ENCODE assay signal across 17 cellular contexts in the genomic region with DNA sequence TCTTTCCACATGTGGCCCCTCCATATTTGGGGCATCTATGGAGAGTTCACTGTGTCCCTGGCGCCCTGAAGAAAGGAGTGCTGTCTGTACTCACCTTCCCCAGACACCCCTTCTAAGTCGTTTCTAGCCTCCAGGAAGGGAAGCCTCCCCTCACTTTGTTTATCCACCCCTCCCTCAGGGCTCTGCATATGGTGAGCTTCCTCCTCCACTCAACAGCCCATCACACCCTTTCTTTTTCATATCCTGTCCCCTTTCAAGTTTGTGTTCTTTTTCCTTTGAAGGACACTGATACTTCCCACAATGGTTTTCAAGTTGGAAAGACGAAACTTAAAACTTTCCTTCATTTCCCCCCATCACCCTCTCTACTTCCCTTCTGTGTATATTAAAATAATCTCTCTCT.
DNase-seq lines count a peak whose midpoint lies in the region; ATAC-seq, FAIRE-seq and TF ChIP-seq lines count a peak whose summit lies in the region.
"Had no signal": no experiment of that assay in that cellular context is flagged by ENCODE, and none has a peak within 500 bp of the region (broad histone marks: within the 10 kb centered on the region; RNA-seq: fewer than 3 reads in every experiment).

No MANE protein-coding gene starts in this region.

- no peak overlapping the region for H4K8ac ChIP-seq in H1 (ENCODE audit: extremely low read depth, insufficient read depth, low read length)

- H2BK120ac ChIP-seq in H1 (replicated peaks; ENCODE audit: low read depth, low read length), result no peak overlapping the region

- no peak overlapping the region for H2BK20ac ChIP-seq in H1 (ENCODE audit: low read length)

- peak overlapping the region; percentile 38; the same call in 1 of the 2 replicates for H3K4me2 ChIP-seq in BLaER1
- H3K4me2 ChIP-seq in H1 (ENCODE audit: insufficient read depth in 1 of 2, low read depth in 2 of 2, low read length in 2 of 2), result no peak overlapping the region

- H2BK12ac ChIP-seq in H1 (ENCODE audit: low read depth, low read length), result no peak overlapping the region

- POLR2A ChIA-PET in H1 (lab: Charles Lee; ENCODE audit: partially characterized antibody), result no interaction called here
- POLR2A ChIA-PET in activated CD8-positive, alpha-beta T cell treated with anti-CD3 and anti-CD28 coated beads, Interleukin-2, amount 10 ng/mL, durations not matched to agents 7 days and 5 days (lab: Charles Lee), result no interaction called here

- ATAC-seq in activated CD8-positive, alpha-beta T cell treated with anti-CD3 and anti-CD28 coated beads, Interleukin-2, amount 10 ng/mL, durations not matched to agents 7 days and 5 days, result no peak

- intact Hi-C loops in adrenal gland (cut with DNase I), result no loop called here

- H2AK5ac ChIP-seq in H1 (ENCODE audit: low read depth, low read length), result no peak overlapping the region

- 58% methylated on average over 3 of the region's 3 CpGs; no CpG with 5 or more reads in 1 of the 2 experiments for WGBS in H1 (ENCODE audit: extremely low coverage in 1 of 2, insufficient coverage in 1 of 2, insufficient read length in 1 of 2, insufficient replicate concordance in 2 of 2, low coverage in 1 of 2, low lambda C conversion rate in 2 of 2, missing lambda C conversion rate in 1 of 2), 2 experiments
- 44 to 50% (median 47%) methylated on average over 3 of the region's 3 CpGs for WGBS in adrenal gland, 4 donors

- H4K91ac ChIP-seq in H1 (replicated peaks; ENCODE audit: insufficient read length, low read length), result no peak overlapping the region

- H3K36me3 ChIP-seq in BLaER1, result no peaks in the 10 kb centered on the region
- no peaks in the 10 kb centered on the region for H3K36me3 ChIP-seq in H1 (ENCODE audit: control insufficient read depth in 2 of 4, insufficient read depth in 4 of 4, low read length in 3 of 4)
- no peaks in the 10 kb centered on the region for H3K36me3 ChIP-seq in adrenal gland (replicated peaks in 1 of 2)
- H3K36me3 ChIP-seq: HAP-1 had no signal

- H4K5ac ChIP-seq in H1 (ENCODE audit: insufficient read length, low read depth, low read length), result no peak overlapping the region

- TF ChIP-seq CTCF in H1 (IDR thresholded peaks at IDR 0.05; ENCODE audit: control extremely low read depth in 1 of 3, insufficient read depth in 1 of 3, low read depth in 1 of 3, low read length in 3 of 3), result no peak
- TF ChIP-seq CTCF in nephron progenitor cell (IDR thresholded peaks at IDR 0.05), result no peak
- no peak for TF ChIP-seq CTCF in adrenal gland (IDR thresholded peaks at IDR 0.05)

- peaks cover 7% of the 10 kb centered on the region for H3K27me3 Mint-ChIP-seq in nephron progenitor cell (ENCODE audit: low read depth, poor library complexity)
- H3K27me3 Mint-ChIP-seq in activated CD8-positive, alpha-beta T cell treated with anti-CD3 and anti-CD28 coated beads, Interleukin-2, amount 10 ng/mL, durations not matched to agents 7 days and 5 days (ENCODE audit: low read depth), result no peaks in the 10 kb centered on the region

- no peak for TF ChIP-seq POLR2A in H1 (IDR thresholded peaks at IDR 0.05; ENCODE audit: control extremely low read depth in 1 of 2, low read depth in 2 of 2, low read length in 2 of 2)
- TF ChIP-seq POLR2A in adrenal gland (IDR thresholded peaks at IDR 0.05), result no peak

- no peak overlapping the region for H3K23ac ChIP-seq in H1 (ENCODE audit: insufficient read length)

- no peak overlapping the region for H3K56ac ChIP-seq in H1 (replicated peaks; ENCODE audit: insufficient read length, low read depth, low read length)

- H2BK15ac ChIP-seq in H1 (ENCODE audit: low read length), result no peak overlapping the region

- no peak for FAIRE-seq in H1 (lab: Jason Lieb, UNC)
- FAIRE-seq: G401.6, GM12891 had no signal

- no peaks in the 10 kb centered on the region for H3K79me1 ChIP-seq in H1 (ENCODE audit: low read depth, low read length)

- no peak for TF ChIP-seq RAD21 in H1 (IDR thresholded peaks at IDR 0.05 in 1 of 2, conservative IDR thresholded peaks at IDR 0.05 in 1 of 2; ENCODE audit: low read depth in 2 of 2, low read length in 2 of 2)

- peak overlapping the region; percentile 66; the same call in 1 of the 2 replicates for H2AFZ ChIP-seq in H1 (ENCODE audit: low read length)
- H2AFZ ChIP-seq: GM23248 had no signal

- H3K14ac ChIP-seq in H1 (ENCODE audit: insufficient read length), result no peak overlapping the region

- no peaks in the 10 kb centered on the region for H3K23me2 ChIP-seq in H1 (ENCODE audit: low read depth, low read length)

- TF ChIP-seq EP300 in H1 (IDR thresholded peaks at IDR 0.05; ENCODE audit: borderline replicate concordance in 1 of 2, low read depth in 2 of 2, low read length in 2 of 2), result no peak

- no peak overlapping the region for H3K4ac ChIP-seq in H1 (replicated peaks; ENCODE audit: insufficient read length, low read depth, low read length)

- H3K9me3 ChIP-seq in BLaER1 (no peaks in the 10 kb centered on the region), H1 (ENCODE audit: insufficient read depth in 2 of 2, low read depth in 1 of 2, low read length in 1 of 2) (no peaks in the 10 kb centered on the region), adrenal gland (replicated peaks in 1 of 3) (no peaks in the 10 kb centered on the region)
- H3K9me3 ChIP-seq: HAP-1 had no signal

- H4K20me1 ChIP-seq in BLaER1, result no peaks in the 10 kb centered on the region
- no peaks in the 10 kb centered on the region for H4K20me1 ChIP-seq in H1 (replicated peaks in 1 of 2; ENCODE audit: control insufficient read depth in 1 of 2, insufficient read depth in 2 of 2, low read length in 2 of 2)

- peaks cover 32% of the 10 kb centered on the region for H3K4me1 Mint-ChIP-seq in nephron progenitor cell
- H3K4me1 Mint-ChIP-seq in activated CD8-positive, alpha-beta T cell treated with anti-CD3 and anti-CD28 coated beads, Interleukin-2, amount 10 ng/mL, durations not matched to agents 7 days and 5 days (ENCODE audit: low read depth), result no peaks in the 10 kb centered on the region
- H3K4me1 Mint-ChIP-seq: CD4-positive, alpha-beta memory T cell had no signal

- H3K27ac ChIP-seq in BLaER1 (no peak overlapping the region), H1 (ENCODE audit: low read depth, low read length) (no peak overlapping the region), adrenal gland (no peak overlapping the region)
- H3K27ac ChIP-seq: 22Rv1, C4-2B, GM23248 had no signal

- H3K4me3 ChIP-seq in BLaER1 (no peak overlapping the region), H1 (ENCODE audit: extremely low read depth in 1 of 4, insufficient read depth in 2 of 4, low read depth in 3 of 4, low read length in 4 of 4) (no peak overlapping the region), adrenal gland (no peak overlapping the region)
- H3K4me3 ChIP-seq: GM23248, HAP-1 had no signal

- H3K18ac ChIP-seq in H1 (ENCODE audit: extremely low read depth, low read length), result no peak overlapping the region

- no peak overlapping the region for H2BK5ac ChIP-seq in H1 (ENCODE audit: low read depth, low read length)

- peak; percentile 25 for DNase-seq in KBM-7
- no peak for DNase-seq in H1 (ENCODE audit: low read depth in 1 of 2, low spot score in 2 of 2)
- DNase-seq in nephron progenitor cell, result no peak
- no peak for DNase-seq in NCI-H2171 treated with DMSO at 0.1 percent for 48 hours (lab: John Stamatoyannopoulos, UW)
- no peak for DNase-seq in adrenal gland
- no peak for DNase-seq in activated CD8-positive, alpha-beta T cell treated with anti-CD3 and anti-CD28 coated beads, Interleukin-2, amount 10 ng/mL, durations not matched to agents 7 days and 5 days
- DNase-seq: CD4-positive, alpha-beta memory T cell; DMS79; EL; GM23248; IMR-90 had no signal

- no peaks in the 10 kb centered on the region for H3K36me3 Mint-ChIP-seq in nephron progenitor cell (ENCODE audit: low read depth)
- no peaks in the 10 kb centered on the region for H3K36me3 Mint-ChIP-seq in activated CD8-positive, alpha-beta T cell treated with anti-CD3 and anti-CD28 coated beads, Interleukin-2, amount 10 ng/mL, durations not matched to agents 7 days and 5 days (ENCODE audit: low read depth)
- H3K36me3 Mint-ChIP-seq: CD4-positive, alpha-beta memory T cell had no signal

- CTCF ChIA-PET in H1 (lab: Charles Lee; ENCODE audit: partially characterized antibody), result no interaction called here
- CTCF ChIA-PET in activated CD8-positive, alpha-beta T cell treated with anti-CD3 and anti-CD28 coated beads, Interleukin-2, amount 10 ng/mL, durations not matched to agents 7 days and 5 days (lab: Charles Lee), result no interaction called here

- H3K9me3 Mint-ChIP-seq in nephron progenitor cell, result peaks cover 8% of the 10 kb centered on the region
- H3K9me3 Mint-ChIP-seq in activated CD8-positive, alpha-beta T cell treated with anti-CD3 and anti-CD28 coated beads, Interleukin-2, amount 10 ng/mL, durations not matched to agents 7 days and 5 days (ENCODE audit: insufficient read depth), result no peaks in the 10 kb centered on the region

- H3K9ac ChIP-seq in BLaER1, result no peak overlapping the region
- no peak overlapping the region for H3K9ac ChIP-seq in H1 (replicated peaks in 1 of 4; ENCODE audit: extremely low read depth in 1 of 4, low read depth in 3 of 4, low read length in 3 of 4)
- H3K9ac ChIP-seq: GM23248 had no signal

- H3K27me3 ChIP-seq in BLaER1, result 0 out of 2 replicates have a peak, but pooled peaks cover 3% of the 10 kb centered on the region
- H3K27me3 ChIP-seq in H1 (replicated peaks in 1 of 4; ENCODE audit: control insufficient read depth in 3 of 4, extremely low read depth in 1 of 4, insufficient read depth in 3 of 4, low read length in 3 of 4), result no peaks in the 10 kb centered on the region
- no peaks in the 10 kb centered on the region for H3K27me3 ChIP-seq in adrenal gland

- no peaks in the 10 kb centered on the region for H3K79me2 ChIP-seq in H1 (ENCODE audit: control insufficient read depth in 1 of 2, insufficient read depth in 2 of 2, low read length in 2 of 2)

- H3K4me3 Mint-ChIP-seq in nephron progenitor cell, result no peak overlapping the region
- H3K4me3 Mint-ChIP-seq in activated CD8-positive, alpha-beta T cell treated with anti-CD3 and anti-CD28 coated beads, Interleukin-2, amount 10 ng/mL, durations not matched to agents 7 days and 5 days, result no peak overlapping the region
- H3K4me3 Mint-ChIP-seq: CD4-positive, alpha-beta memory T cell had no signal

- H3K4me1 ChIP-seq in BLaER1 (peaks cover 13% of the 10 kb centered on the region), H1 (replicated peaks in 1 of 4; ENCODE audit: control insufficient read depth in 3 of 4, insufficient read depth in 4 of 4, low read length in 3 of 4) (no peaks in the 10 kb centered on the region), adrenal gland (replicated peaks in 1 of 2) (no peaks in the 10 kb centered on the region)
- H3K4me1 ChIP-seq: HAP-1 had no signal

- in situ Hi-C loops in KBM-7 (cut with MboI; ENCODE audit: low pct_unique_long_range_greater_than_20kb, low sequenced_read_pairs), result no loop called here

- peak overlapping the region; percentile 38 for H3K27ac Mint-ChIP-seq in nephron progenitor cell
- H3K27ac Mint-ChIP-seq in activated CD8-positive, alpha-beta T cell treated with anti-CD3 and anti-CD28 coated beads, Interleukin-2, amount 10 ng/mL, durations not matched to agents 7 days and 5 days, result no peak overlapping the region
- H3K27ac Mint-ChIP-seq: CD4-positive, alpha-beta memory T cell had no signal

TF ChIP-seq in H1, 55 proteins besides CTCF, POLR2A, EP300 and RAD21 (continues in another document):
- TF ChIP-seq SIRT6 (IDR thresholded peaks at IDR 0.05; ENCODE audit: low read length) (no peak), PHF8 (conservative IDR thresholded peaks at IDR 0.05; ENCODE audit: low read depth, low read length) (no peak), SUZ12 (IDR thresholded peaks at IDR 0.05; ENCODE audit: low read length) (no peak)
